ENCODE assay signal across 25 cellular contexts in the genomic region with DNA sequence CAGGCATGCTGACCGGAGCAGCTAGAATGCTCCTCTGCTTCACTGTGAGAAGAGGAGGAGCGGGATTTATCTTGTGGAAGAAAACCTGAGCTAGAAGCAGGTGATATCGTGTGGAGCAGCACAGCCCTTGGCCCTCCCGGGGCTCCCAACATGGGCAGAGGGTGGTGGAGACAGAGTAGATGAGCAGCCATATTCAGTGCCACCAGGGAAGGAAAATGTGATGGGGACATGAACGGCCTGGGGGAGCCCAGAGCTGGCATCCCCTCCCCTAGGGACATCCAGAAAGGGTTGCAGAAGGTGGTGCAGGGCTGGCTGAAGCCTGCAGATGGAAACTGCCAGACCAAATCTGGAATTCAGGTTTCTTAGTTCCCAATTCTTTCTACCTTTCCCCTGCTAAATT. TPM values are rescaled to one million over a fixed set of nuclear protein-coding genes. Genes with fewer than 3 reads are reported as not detected.
"Had no signal": no experiment of that assay in that cellular context is flagged by ENCODE, and none has a peak within 500 bp of the region (broad histone marks: within the 10 kb centered on the region; RNA-seq: fewer than 3 reads in every experiment).

No MANE protein-coding gene starts in this region.

- H3K4me3 ChIP-seq: colonic mucosa, esophagus squamous epithelium, gastrocnemius medialis, heart right ventricle, left lung, lower lobe of right lung, mucosa of descending colon had no signal

- ATAC-seq: effector memory CD8-positive, alpha-beta T cell; esophagus mucosa; gastrocnemius medialis; heart right ventricle; left cardiac atrium; left lung; left ventricle myocardium superior; mucosa of descending colon had no signal

- H3K9me3 ChIP-seq: colonic mucosa, esophagus squamous epithelium, gastrocnemius medialis, heart right ventricle, left lung, lower lobe of right lung, mucosa of descending colon had no signal

- H3K9me3 Mint-ChIP-seq: dendritic cell treated with granulocyte-macrophage colony-stimulating factor and Interleukin-4, amounts not matched to agents 40 ng/mL and 50 ng/mL, for 4 days; effector memory CD8-positive, alpha-beta T cell had no signal

- H3K36me3 Mint-ChIP-seq: mesothelial cell of epicardium had no signal

- H3K27ac ChIP-seq: colonic mucosa, epithelial cell of prostate, esophagus squamous epithelium, gastrocnemius medialis, heart right ventricle, left lung, lower lobe of right lung had no signal

- H3K4me3 Mint-ChIP-seq: dendritic cell treated with granulocyte-macrophage colony-stimulating factor and Interleukin-4, amounts not matched to agents 40 ng/mL and 50 ng/mL, for 4 days; effector memory CD8-positive, alpha-beta T cell; endodermal cell; mesothelial cell of epicardium had no signal

- H3K27ac Mint-ChIP-seq: dendritic cell treated with granulocyte-macrophage colony-stimulating factor and Interleukin-4, amounts not matched to agents 40 ng/mL and 50 ng/mL, for 4 days; effector memory CD8-positive, alpha-beta T cell; endodermal cell; mesothelial cell of epicardium had no signal

- DNase-seq: colonic mucosa; cortex of kidney; effector CD8-positive, alpha-beta T cell; effector memory CD8-positive, alpha-beta T cell; endodermal cell; erythroblast; esophagus squamous epithelium; foreskin fibroblast; foreskin melanocyte; gastrocnemius medialis; glutamatergic neuron; head of caudate nucleus; heart right ventricle; hippocampal formation; left cardiac atrium; left lung; left ventricle myocardium superior; lower lobe of right lung; mesenchymal stem cell; mucosa of descending colon had no signal

- H3K27me3 ChIP-seq: colonic mucosa, esophagus squamous epithelium, gastrocnemius medialis, left lung had no signal

- H3K4me1 ChIP-seq: colonic mucosa, esophagus squamous epithelium, gastrocnemius medialis had no signal

- H3K36me3 ChIP-seq: colonic mucosa, esophagus squamous epithelium, gastrocnemius medialis, heart right ventricle, left lung, lower lobe of right lung had no signal

RNA-seq across cellular contexts. Expression of gene TBXT, which starts 24.9 kb away (rescaled TPM):
- polyA plus RNA-seq: heart right ventricle, keratinocyte had no signal
